In the genomic region with DNA sequence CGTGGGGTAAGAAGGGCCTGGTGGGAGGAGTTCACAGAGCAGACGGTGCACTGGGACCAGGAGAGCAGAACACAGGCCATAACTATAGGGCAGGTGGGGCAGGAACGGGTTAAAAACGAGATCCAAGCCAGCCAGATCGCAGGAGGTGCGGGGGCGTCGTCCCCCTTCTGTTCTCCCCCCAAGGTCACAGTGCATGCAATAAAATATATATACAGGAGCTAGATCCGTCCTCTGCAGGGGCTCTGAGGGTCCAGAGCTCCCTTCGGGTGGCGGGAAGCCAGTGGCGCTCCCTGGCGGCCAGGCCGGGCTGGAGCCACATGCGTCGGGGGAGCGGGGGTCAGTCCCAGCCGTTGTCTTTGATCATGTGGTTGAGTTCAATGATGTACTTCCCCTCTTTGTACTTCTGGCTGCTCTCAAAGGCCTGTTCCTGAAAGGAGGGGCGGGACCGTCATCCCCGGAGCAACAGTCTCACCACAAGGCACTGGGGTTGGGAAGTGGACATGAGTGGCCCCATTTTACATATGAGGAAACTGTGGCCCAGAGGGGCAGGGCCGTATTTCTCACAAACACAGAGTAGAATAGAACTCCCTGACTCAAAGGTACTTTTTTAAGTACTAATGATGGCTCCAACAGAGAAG, we compare ENCODE assay signal across 8 cellular contexts. TPM values are rescaled to one million over a fixed set of nuclear protein-coding genes. Genes with fewer than 3 reads are reported as not detected.
DNase-seq lines count a peak whose midpoint lies in the region; ATAC-seq and TF ChIP-seq lines count a peak whose summit lies in the region.

No MANE protein-coding gene starts in this region.

- H3K4me1 Mint-ChIP-seq in stimulated activated naive CD8-positive, alpha-beta T cell treated with anti-CD3 and anti-CD28 coated beads, Interleukin-15, Interleukin-2, amounts not matched to agents 100 ng/mL and 50 ng/mL, for 24 hours (ENCODE audit: low read depth) = peaks cover 51% of the 10 kb centered on the region

- peak; percentile 42 for ATAC-seq in HG03439 (IDR thresholded peaks at IDR 0.05; ENCODE audit: unreplicated experiment)
- ATAC-seq in esophagus mucosa = peak; percentile 22

- peak; percentile 45 for TF ChIP-seq POLR2A in GM19099 (IDR thresholded peaks at IDR 0.05; ENCODE audit: extremely low read depth, insufficient read length, low read depth)

- H3K9me3 ChIP-seq in muscle layer of colon (ENCODE audit: low read length) = no peaks in the 10 kb centered on the region

- peaks cover 9% of the 10 kb centered on the region for H3K9me3 Mint-ChIP-seq in stimulated activated naive CD8-positive, alpha-beta T cell treated with anti-CD3 and anti-CD28 coated beads, Interleukin-15, Interleukin-2, amounts not matched to agents 100 ng/mL and 50 ng/mL, for 24 hours

- H3K27ac Mint-ChIP-seq in stimulated activated naive CD8-positive, alpha-beta T cell treated with anti-CD3 and anti-CD28 coated beads, Interleukin-15, Interleukin-2, amounts not matched to agents 100 ng/mL and 50 ng/mL, for 24 hours = peak overlapping the region; percentile 94

- peaks cover 25% of the 10 kb centered on the region for H3K4me1 ChIP-seq in muscle layer of colon (ENCODE audit: insufficient read depth, low read length)

- no peaks in the 10 kb centered on the region for H3K27me3 Mint-ChIP-seq in stimulated activated naive CD8-positive, alpha-beta T cell treated with anti-CD3 and anti-CD28 coated beads, Interleukin-15, Interleukin-2, amounts not matched to agents 100 ng/mL and 50 ng/mL, for 24 hours

- H3K27me3 ChIP-seq in muscle layer of colon (ENCODE audit: control insufficient read depth in 1 of 2, insufficient read depth in 2 of 2, low read length in 2 of 2) = no peaks in the 10 kb centered on the region

- H3K4me3 ChIP-seq in muscle layer of colon (ENCODE audit: low read depth in 1 of 2, low read length in 2 of 2) = peak overlapping the region; percentile 49 to 73

- DNase-seq in NOMO-1 (lab: John Stamatoyannopoulos, UW; ENCODE audit: unreplicated experiment in 2 of 2) = peak; percentile 96 to 98
- peak; percentile 76 for DNase-seq in activated T-cell treated with anti-CD3 and anti-CD28 coated beads for 48 hours (ENCODE audit: low read depth)

- peaks cover 14% of the 10 kb centered on the region for H3K36me3 Mint-ChIP-seq in stimulated activated naive CD8-positive, alpha-beta T cell treated with anti-CD3 and anti-CD28 coated beads, Interleukin-15, Interleukin-2, amounts not matched to agents 100 ng/mL and 50 ng/mL, for 24 hours (ENCODE audit: low read depth)

- H3K27ac ChIP-seq in C4-2B (peak overlapping the region; percentile 68), muscle layer of colon (ENCODE audit: low read depth, low read length) (peak overlapping the region; percentile 93)

- H3K4me3 Mint-ChIP-seq in stimulated activated naive CD8-positive, alpha-beta T cell treated with anti-CD3 and anti-CD28 coated beads, Interleukin-15, Interleukin-2, amounts not matched to agents 100 ng/mL and 50 ng/mL, for 24 hours = peak overlapping the region; percentile 89

- peaks cover 14% of the 10 kb centered on the region for H3K36me3 ChIP-seq in muscle layer of colon (ENCODE audit: insufficient read depth, low read length)

- peak; percentile 77 for TF ChIP-seq CTCF in C4-2B (conservative IDR thresholded peaks at IDR 0.05)

- H3K9ac ChIP-seq in muscle layer of colon (ENCODE audit: low read length) = peak overlapping the region; percentile 5

RNA-seq across cellular contexts. Expression of a gene that starts 0.8 kb away (rescaled TPM):
- 3.6 TPM for total RNA-seq in esophagus mucosa

RNA-seq across cellular contexts. Expression of a gene that starts 3.5 kb away (rescaled TPM):
- total RNA-seq in esophagus mucosa = 22.8 TPM

RNA-seq across cellular contexts. Expression of a gene that starts 16.7 kb away (rescaled TPM):
- total RNA-seq in esophagus mucosa = 112 TPM

RNA-seq across cellular contexts. Expression of a gene that starts 20.8 kb away (rescaled TPM):
- total RNA-seq in esophagus mucosa = 85.3 TPM

RNA-seq across cellular contexts. Expression of a gene that starts 26.9 kb away (rescaled TPM):
- 1,863 TPM for total RNA-seq in esophagus mucosa

Comparison
In these comparisons a context has a peak if more than half of its experiments do, and no peak if none do; other contexts are left out.
1. Peak in every context shown above with its lines: DNase-seq, ATAC-seq, H3K4me3 ChIP-seq and H3K27ac ChIP-seq.